In genomic region chr22:47132428-47132825, GRCh38 we compare ENCODE assay signal across 1 cellular context.
TF ChIP-seq lines count a peak whose summit lies in the region.

No MANE protein-coding gene starts in this region.

TF ChIP-seq in H1, 55 proteins besides CTCF, POLR2A, EP300 and RAD21:
- TF ChIP-seq RBBP5 (IDR thresholded peaks at IDR 0.05; ENCODE audit: borderline replicate concordance, low read depth, low read length) (no peak), BCL11A (IDR thresholded peaks at IDR 0.05; ENCODE audit: low read depth in 2 of 2, low read length in 2 of 2) (no peak), CHD2 (IDR thresholded peaks at IDR 0.05; ENCODE audit: low read length) (no peak), TBP (IDR thresholded peaks at IDR 0.05; ENCODE audit: low read depth, low read length) (no peak), SP2 (IDR thresholded peaks at IDR 0.05; ENCODE audit: low read length) (no peak), BACH1 (IDR thresholded peaks at IDR 0.05; ENCODE audit: low read length) (no peak), EGR1 (IDR thresholded peaks at IDR 0.05; ENCODE audit: borderline replicate concordance, low read depth, low read length) (no peak), YY1 (IDR thresholded peaks at IDR 0.05; ENCODE audit: low read depth, low read length) (no peak), SUZ12 (IDR thresholded peaks at IDR 0.05; ENCODE audit: low read length) (no peak), SIRT6 (IDR thresholded peaks at IDR 0.05; ENCODE audit: low read length) (no peak), SP4 (IDR thresholded peaks at IDR 0.05; ENCODE audit: low read length) (no peak), JUN (IDR thresholded peaks at IDR 0.05; ENCODE audit: low read depth, low read length) (no peak), KDM5A (IDR thresholded peaks at IDR 0.05; ENCODE audit: low read length) (no peak), CBX8 (IDR thresholded peaks at IDR 0.05; ENCODE audit: borderline replicate concordance, low read depth, low read length) (no peak), RNF2 (IDR thresholded peaks at IDR 0.05; ENCODE audit: borderline replicate concordance, low read depth, low read length, missing control alignments, poor library complexity, severe bottlenecking) (no peak), SAP30 (IDR thresholded peaks at IDR 0.05; ENCODE audit: insufficient read depth, insufficient replicate concordance, low read length) (no peak), SRF (IDR thresholded peaks at IDR 0.05; ENCODE audit: low read depth, low read length) (no peak), HDAC2 (IDR thresholded peaks at IDR 0.05; ENCODE audit: borderline replicate concordance in 1 of 2, low read depth in 2 of 2, low read length in 2 of 2) (no peak), CHD7 (IDR thresholded peaks at IDR 0.05; ENCODE audit: insufficient replicate concordance, low read length) (no peak), SIN3A (conservative IDR thresholded peaks at IDR 0.05 in 1 of 2, IDR thresholded peaks at IDR 0.05 in 1 of 2; ENCODE audit: low read depth in 1 of 2, low read length in 2 of 2) (no peak)
